In the genomic region with DNA sequence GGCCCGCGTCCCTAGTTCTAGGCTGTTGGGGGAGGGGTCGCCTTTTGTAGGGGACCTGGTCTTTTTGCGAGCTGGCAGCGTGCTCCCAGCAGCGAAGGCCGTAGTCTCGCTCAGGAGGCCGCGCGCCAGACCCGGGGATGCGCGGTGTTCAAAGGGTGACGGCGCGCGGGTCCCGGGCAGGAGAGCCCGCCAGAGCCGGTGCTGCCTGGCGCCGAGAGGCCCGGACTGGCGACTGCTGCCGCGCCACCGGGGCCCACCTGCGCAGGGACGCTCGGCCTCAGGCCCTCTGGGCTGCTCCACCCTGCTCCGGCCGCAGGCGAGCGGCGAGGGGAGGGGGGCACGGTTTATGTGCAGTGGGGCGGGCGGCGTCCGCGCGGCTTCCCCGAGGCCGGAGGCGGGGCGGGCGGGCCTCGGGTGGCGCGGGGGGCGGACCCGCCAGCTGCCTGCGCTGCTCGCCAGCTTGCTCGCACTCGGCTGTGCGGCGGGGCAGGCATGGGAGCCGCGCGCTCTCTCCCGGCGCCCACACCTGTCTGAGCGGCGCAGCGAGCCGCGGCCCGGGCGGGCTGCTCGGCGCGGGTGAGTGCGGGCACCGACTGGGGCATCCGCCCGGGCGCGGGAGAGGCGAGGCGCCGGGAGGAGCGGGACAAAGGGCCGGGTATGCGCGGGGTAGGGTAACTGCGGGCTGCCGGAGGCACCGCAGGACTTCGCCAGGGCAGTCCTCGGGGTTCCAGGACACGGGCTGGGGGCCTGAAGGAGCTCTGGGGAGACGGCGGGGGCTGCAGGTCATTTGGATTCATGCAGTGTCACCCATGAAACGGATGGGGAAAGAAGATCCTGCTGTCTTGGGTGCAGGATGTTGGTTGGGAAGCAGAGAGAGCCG, we compare ENCODE assay signal across 8 cellular contexts. TPM values are rescaled to one million over a fixed set of nuclear protein-coding genes. Genes with fewer than 3 reads are reported as not detected.
DNase-seq lines count a peak whose midpoint lies in the region; TF ChIP-seq lines count a peak whose summit lies in the region.

Gene PRSS23 (plus strand): TSS at position 467 of the 880 bp plus-strand sequence. CDS start 7,102 bp downstream, outside the sequence.

- peak within 1 kb of the TSS; percentile 90 for H3K27ac ChIP-seq in stomach smooth muscle (ENCODE audit: low read length)

- H3K27me3 Mint-ChIP-seq in mesothelial cell of epicardium (ENCODE audit: low read depth): no peaks in the 10 kb centered on the region

- no peaks in the 10 kb centered on the region for H3K36me3 ChIP-seq in stomach smooth muscle (ENCODE audit: control insufficient read depth in 2 of 2, insufficient read depth in 2 of 2, low read length in 2 of 2)

- peaks cover 64% of the 10 kb centered on the region for H3K4me1 Mint-ChIP-seq in mesothelial cell of epicardium

- no peak for TF ChIP-seq CTCF in epithelial cell of esophagus (IDR thresholded peaks at IDR 0.05; ENCODE audit: insufficient read depth, low read depth, low read length, missing control alignments)
- no peak for TF ChIP-seq CTCF in mesothelial cell of epicardium (IDR thresholded peaks at IDR 0.05; ENCODE audit: unreplicated experiment)

- peak within 1 kb of the TSS; percentile 75 for H3K27ac Mint-ChIP-seq in mesothelial cell of epicardium

- H3K9me3 Mint-ChIP-seq in mesothelial cell of epicardium: no peaks in the 10 kb centered on the region

- H3K4me1 ChIP-seq in stomach smooth muscle (ENCODE audit: control insufficient read depth, insufficient read depth, low read length): peaks cover 29% of the 10 kb centered on the region

- H3K27me3 ChIP-seq in stomach smooth muscle (ENCODE audit: control insufficient read depth in 1 of 2, insufficient read depth in 2 of 2, low read length in 2 of 2): no peaks in the 10 kb centered on the region

- peak within 1 kb of the TSS; percentile 80 for H3K4me3 Mint-ChIP-seq in mesothelial cell of epicardium

- no peaks in the 10 kb centered on the region for H3K36me3 Mint-ChIP-seq in mesothelial cell of epicardium

- H3K4me3 ChIP-seq in epithelial cell of esophagus (ENCODE audit: low read length) (peak within 1 kb of the TSS; percentile 75), stomach smooth muscle (ENCODE audit: low read length in 2 of 2) (peak within 1 kb of the TSS; percentile 82 to 90)

- peak; percentile 54 for DNase-seq in activated CD4-positive, alpha-beta T cell treated with anti-CD3 and anti-CD28 coated beads for 48 hours
- no peak for DNase-seq in activated CD4-positive, alpha-beta T cell treated with anti-CD3 and anti-CD28 coated beads for 4 hours
- DNase-seq in LHCN-M2 (ENCODE audit: low read depth): peak; percentile 63
- DNase-seq in activated CD4-positive, alpha-beta T cell treated with anti-CD3 and anti-CD28 coated beads, Interleukin-2, amount 50 U/mL, for 48 hours: peak; percentile 37 to 43
- peak; percentile 71 for DNase-seq in epithelial cell of esophagus (ENCODE audit: low read depth)
- DNase-seq in mesothelial cell of epicardium (ENCODE audit: low spot score in 2 of 2, unreplicated experiment in 2 of 2): peak; percentile 53 to 75
- DNase-seq in Kasumi-1 (lab: John Stamatoyannopoulos, UW): no peak

- no peaks in the 10 kb centered on the region for H3K9me3 ChIP-seq in stomach smooth muscle (ENCODE audit: control insufficient read depth in 2 of 2, low read length in 2 of 2)

- peak within 1 kb of the TSS; percentile 77 to 93 for H3K9ac ChIP-seq in stomach smooth muscle (ENCODE audit: low read length in 2 of 2)

RNA-seq across cellular contexts. Expression of gene PRSS23, which starts in this region (rescaled TPM):
- 141 and 157 TPM in 2 replicates for total RNA-seq in LHCN-M2 (2014; rRNA removed)
- 288 TPM for polyA plus RNA-seq in LHCN-M2 (2012)
- total RNA-seq in mesothelial cell of epicardium: 28.3 to 29.9 TPM (median 29.4 TPM) in 3 replicates

Comparison
In these comparisons a context has a peak if more than half of its experiments do, and no peak if none do; other contexts are left out.
1. DNase-seq: peak in activated CD4-positive, alpha-beta T cell treated with anti-CD3 and anti-CD28 coated beads for 48 hours (single experiment), LHCN-M2 (single experiment), activated CD4-positive, alpha-beta T cell treated with anti-CD3 and anti-CD28 coated beads, Interleukin-2, amount 50 U/mL, for 48 hours (2 of 2), epithelial cell of esophagus (single experiment) and mesothelial cell of epicardium (2 of 2); none in activated CD4-positive, alpha-beta T cell treated with anti-CD3 and anti-CD28 coated beads for 4 hours (0 of 2) and Kasumi-1 (0 of 2).